Comparison of ENCODE assay signal across 26 cellular contexts in genomic region chr12:108933950-108934349, GRCh38. TPM values are rescaled to one million over a fixed set of nuclear protein-coding genes. Genes with fewer than 3 reads are reported as not detected.
DNase-seq lines count a peak whose midpoint lies in the region; ATAC-seq, FAIRE-seq and TF ChIP-seq lines count a peak whose summit lies in the region.
"Had no signal": no experiment of that assay in that cellular context is flagged by ENCODE, and none has a peak within 500 bp of the region (broad histone marks: within the 10 kb centered on the region; RNA-seq: fewer than 3 reads in every experiment).

No MANE protein-coding gene starts in this region.

- DNase-seq in M059J (ENCODE audit: low read depth) (peak; percentile 28), OCI-M1 (lab: John Stamatoyannopoulos, UW) (peak; percentile 30), H1 (ENCODE audit: low read depth in 1 of 2, low spot score in 2 of 2) (no peak), osteoblast (ENCODE audit: insufficient read length, low spot score, missing footprints) (peak; percentile 26), chondrocyte (ENCODE audit: low spot score) (no peak), esophagus squamous epithelium (lab: John Stamatoyannopoulos, UW) (no peak), mesenchymal stem cell (no peak)
- DNase-seq: CD4-positive, CD25-positive, alpha-beta regulatory T cell; KBM-7; MM.1S; NCI-H1048; NCI-H1417; NCI-H1694; NCI-H2029 treated with DMSO at 0.1 percent for 48 hours; NCI-H526 treated with DMSO at 0.1 percent for 48 hours; SHP77 treated with DMSO at 0.1 percent for 48 hours had no signal

- H3K14ac ChIP-seq in H1 (ENCODE audit: insufficient read length) (no peak overlapping the region), mesenchymal stem cell (ENCODE audit: low read length in 2 of 2) (no peak overlapping the region)

- no peak overlapping the region for H3K27ac Mint-ChIP-seq in chondrocyte (ENCODE audit: unreplicated experiment)
- H3K27ac Mint-ChIP-seq: CD4-positive, CD25-positive, alpha-beta regulatory T cell had no signal

- H3K36me3 ChIP-seq in H1 (ENCODE audit: control insufficient read depth in 2 of 4, insufficient read depth in 4 of 4, low read length in 3 of 4) (no peaks in the 10 kb centered on the region), osteoblast (ENCODE audit: insufficient read depth, low read length) (no peaks in the 10 kb centered on the region), esophagus squamous epithelium (no peaks in the 10 kb centered on the region), mesenchymal stem cell (ENCODE audit: control insufficient read depth in 1 of 2, insufficient read depth in 2 of 2, low read depth in 1 of 2, low read length in 2 of 2) (no peaks in the 10 kb centered on the region)
- H3K36me3 ChIP-seq: BLaER1 had no signal

- H3K18ac ChIP-seq in H1 (ENCODE audit: extremely low read depth, low read length) (no peak overlapping the region), mesenchymal stem cell (ENCODE audit: low read depth in 1 of 2, low read length in 2 of 2) (no peak overlapping the region)

- H3K27me3 ChIP-seq in H1 (replicated peaks in 1 of 4; ENCODE audit: control insufficient read depth in 3 of 4, extremely low read depth in 1 of 4, insufficient read depth in 3 of 4, low read length in 3 of 4) = no peaks in the 10 kb centered on the region
- peaks cover 12% of the 10 kb centered on the region for H3K27me3 ChIP-seq in osteoblast (ENCODE audit: insufficient read depth, low read length)
- no peaks in the 10 kb centered on the region for H3K27me3 ChIP-seq in esophagus squamous epithelium
- H3K27me3 ChIP-seq in mesenchymal stem cell (ENCODE audit: control insufficient read depth in 1 of 2, insufficient read depth in 1 of 2, low read length in 2 of 2) = peaks cover 29 to 36% of the 10 kb centered on the region in 2 experiments
- H3K27me3 ChIP-seq: BLaER1 had no signal

- no peaks in the 10 kb centered on the region for H3K4me1 Mint-ChIP-seq in chondrocyte (ENCODE audit: low read depth)
- H3K4me1 Mint-ChIP-seq: CD4-positive, CD25-positive, alpha-beta regulatory T cell had no signal

- intact Hi-C loops in esophagus squamous epithelium (cut with DNase I) = no loop called here

- H3K23ac ChIP-seq in H1 (ENCODE audit: insufficient read length) = no peak overlapping the region
- H3K23ac ChIP-seq in mesenchymal stem cell (ENCODE audit: low read length in 2 of 2) = no peak overlapping the region

- H2AK5ac ChIP-seq in H1 (ENCODE audit: low read depth, low read length) (no peak overlapping the region), mesenchymal stem cell (ENCODE audit: low read length, severe bottlenecking) (no peak overlapping the region)

- H3K79me1 ChIP-seq in H1 (ENCODE audit: low read depth, low read length) (no peaks in the 10 kb centered on the region), mesenchymal stem cell (replicated peaks; ENCODE audit: low read length, poor library complexity, severe bottlenecking) (no peaks in the 10 kb centered on the region)

- 93% methylated on average over 6 of the region's 6 CpGs; no CpG with 5 or more reads in 1 of the 2 experiments for WGBS in H1 (ENCODE audit: extremely low coverage in 1 of 2, insufficient coverage in 1 of 2, insufficient read length in 1 of 2, insufficient replicate concordance in 2 of 2, low coverage in 1 of 2, low lambda C conversion rate in 2 of 2, missing lambda C conversion rate in 1 of 2), 2 experiments
- 66 to 68% methylated on average over 4 to 6 of the region's 6 CpGs for WGBS in esophagus squamous epithelium, 2 donors
- 90% methylated on average over 6 of the region's 6 CpGs for WGBS in mesenchymal stem cell

- H3K4me1 ChIP-seq in H1 (replicated peaks in 1 of 4; ENCODE audit: control insufficient read depth in 3 of 4, insufficient read depth in 4 of 4, low read length in 3 of 4) (peaks cover 0 to 4% (median 0%) of the 10 kb centered on the region in 4 experiments; a peak in 3 of 7 replicates), osteoblast (ENCODE audit: insufficient read depth, low read length) (no peaks in the 10 kb centered on the region), esophagus squamous epithelium (no peaks in the 10 kb centered on the region), mesenchymal stem cell (ENCODE audit: control insufficient read depth, insufficient read depth, low read depth, low read length) (no peaks in the 10 kb centered on the region)
- H3K4me1 ChIP-seq: BLaER1 had no signal

- H3K23me2 ChIP-seq in H1 (ENCODE audit: low read depth, low read length) = no peaks in the 10 kb centered on the region

- H3K27ac ChIP-seq in H1 (ENCODE audit: low read depth, low read length) (no peak overlapping the region), osteoblast (ENCODE audit: low read depth, low read length) (no peak overlapping the region), esophagus squamous epithelium (no peak overlapping the region), mesenchymal stem cell (ENCODE audit: low read length, poor library complexity, severe bottlenecking) (no peak overlapping the region)
- H3K27ac ChIP-seq: BLaER1 had no signal

- H3K79me2 ChIP-seq in H1 (ENCODE audit: control insufficient read depth in 1 of 2, insufficient read depth in 2 of 2, low read length in 2 of 2) (no peaks in the 10 kb centered on the region), osteoblast (ENCODE audit: insufficient read depth, low read length) (no peaks in the 10 kb centered on the region)

- no peak overlapping the region for H3K56ac ChIP-seq in H1 (replicated peaks; ENCODE audit: insufficient read length, low read depth, low read length)

- H2AFZ ChIP-seq in H1 (ENCODE audit: low read length) (peak overlapping the region; percentile 1; the same call in 1 of the 2 replicates), osteoblast (ENCODE audit: low read length) (no peak overlapping the region), mesenchymal stem cell (ENCODE audit: low read depth, low read length) (no peak overlapping the region)

- H4K5ac ChIP-seq in H1 (ENCODE audit: insufficient read length, low read depth, low read length) = no peak overlapping the region

- no peak overlapping the region for H2BK15ac ChIP-seq in H1 (ENCODE audit: low read length)
- no peak overlapping the region for H2BK15ac ChIP-seq in mesenchymal stem cell (ENCODE audit: low read depth, poor library complexity, severe bottlenecking)

- no peak for FAIRE-seq in H1 (lab: Jason Lieb, UNC)
- FAIRE-seq: A204.1, D721Med, H54, HTR-8/SVneo had no signal

- H4K8ac ChIP-seq in H1 (ENCODE audit: extremely low read depth, insufficient read depth, low read length) (no peak overlapping the region), mesenchymal stem cell (ENCODE audit: low read length) (no peak overlapping the region)

- H3K4me3 ChIP-seq in H1 (ENCODE audit: extremely low read depth in 1 of 4, insufficient read depth in 2 of 4, low read depth in 3 of 4, low read length in 4 of 4) = no peak overlapping the region
- no peak overlapping the region for H3K4me3 ChIP-seq in osteoblast (ENCODE audit: insufficient read depth, low read length)
- no peak overlapping the region for H3K4me3 ChIP-seq in esophagus squamous epithelium
- H3K4me3 ChIP-seq in mesenchymal stem cell (ENCODE audit: insufficient read depth in 1 of 2, low read depth in 1 of 2, low read length in 2 of 2) = no peak overlapping the region
- H3K4me3 ChIP-seq: BLaER1 had no signal

- H3K4me2 ChIP-seq in H1 (ENCODE audit: insufficient read depth in 1 of 2, low read depth in 2 of 2, low read length in 2 of 2) (no peak overlapping the region), osteoblast (ENCODE audit: insufficient read depth, low read length) (no peak overlapping the region), mesenchymal stem cell (ENCODE audit: low read length, poor library complexity, severe bottlenecking) (no peak overlapping the region)
- H3K4me2 ChIP-seq: BLaER1 had no signal

- H2BK12ac ChIP-seq in H1 (ENCODE audit: low read depth, low read length) (no peak overlapping the region), mesenchymal stem cell (ENCODE audit: low read length in 2 of 2) (no peak overlapping the region)

- TF ChIP-seq CTCF in H1 (IDR thresholded peaks at IDR 0.05; ENCODE audit: control extremely low read depth in 1 of 3, insufficient read depth in 1 of 3, low read depth in 1 of 3, low read length in 3 of 3) (no peak), osteoblast (IDR thresholded peaks at IDR 0.05; ENCODE audit: extremely low read depth, low read depth, low read length) (no peak), chondrocyte (IDR thresholded peaks at IDR 0.05) (no peak), esophagus squamous epithelium (IDR thresholded peaks at IDR 0.05) (no peak)

- H3K36me3 Mint-ChIP-seq in chondrocyte (ENCODE audit: low read depth) = no peaks in the 10 kb centered on the region
- H3K36me3 Mint-ChIP-seq: CD4-positive, CD25-positive, alpha-beta regulatory T cell had no signal

- TF ChIP-seq EP300 in H1 (IDR thresholded peaks at IDR 0.05; ENCODE audit: borderline replicate concordance in 1 of 2, low read depth in 2 of 2, low read length in 2 of 2) = no peak

- H2BK120ac ChIP-seq in H1 (replicated peaks; ENCODE audit: low read depth, low read length) (no peak overlapping the region), mesenchymal stem cell (ENCODE audit: low read depth, low read length) (no peak overlapping the region)

- ATAC-seq in HG03139 (IDR thresholded peaks at IDR 0.05; ENCODE audit: unreplicated experiment) = no peak
- ATAC-seq: Panc1 had no signal

- no peaks in the 10 kb centered on the region for H3K9me3 Mint-ChIP-seq in chondrocyte (ENCODE audit: low read depth)

- H2BK5ac ChIP-seq in H1 (ENCODE audit: low read depth, low read length) = no peak overlapping the region
- no peak overlapping the region for H2BK5ac ChIP-seq in mesenchymal stem cell (ENCODE audit: low read depth, low read length, poor library complexity, severe bottlenecking)

- no peak overlapping the region for H4K91ac ChIP-seq in H1 (replicated peaks; ENCODE audit: insufficient read length, low read length)
- H4K91ac ChIP-seq in mesenchymal stem cell (ENCODE audit: low read length) = no peak overlapping the region

- POLR2A ChIA-PET in H1 (lab: Charles Lee; ENCODE audit: partially characterized antibody) = no interaction called here

- no peak overlapping the region for H3K4me3 Mint-ChIP-seq in chondrocyte (ENCODE audit: unreplicated experiment)
- H3K4me3 Mint-ChIP-seq: CD4-positive, CD25-positive, alpha-beta regulatory T cell had no signal

- CTCF ChIA-PET in H1 (lab: Charles Lee; ENCODE audit: partially characterized antibody) = interaction anchor here (1.1 to 4.2 kb wide), 5 partner anchors 9 to 53 kb away, joined by 3 to 18 read pairs (median 5); no protein-coding TSS in a partner anchor

- H2BK20ac ChIP-seq in H1 (ENCODE audit: low read length) = no peak overlapping the region

- TF ChIP-seq RAD21 in H1 (IDR thresholded peaks at IDR 0.05 in 1 of 2, conservative IDR thresholded peaks at IDR 0.05 in 1 of 2; ENCODE audit: low read depth in 2 of 2, low read length in 2 of 2) = no peak

- H3K27me3 Mint-ChIP-seq in chondrocyte (ENCODE audit: low read depth) = peaks cover 11% of the 10 kb centered on the region

- H4K20me1 ChIP-seq in H1 (replicated peaks in 1 of 2; ENCODE audit: control insufficient read depth in 1 of 2, insufficient read depth in 2 of 2, low read length in 2 of 2) (no peaks in the 10 kb centered on the region), osteoblast (ENCODE audit: insufficient read depth, low read length) (no peaks in the 10 kb centered on the region)
- H4K20me1 ChIP-seq: BLaER1 had no signal

- H3K9ac ChIP-seq in H1 (replicated peaks in 1 of 4; ENCODE audit: extremely low read depth in 1 of 4, low read depth in 3 of 4, low read length in 3 of 4) = no peak overlapping the region
- H3K9ac ChIP-seq in mesenchymal stem cell (ENCODE audit: low read length) = no peak overlapping the region
- H3K9ac ChIP-seq: BLaER1 had no signal

- H3K9me3 ChIP-seq in H1 (ENCODE audit: insufficient read depth in 2 of 2, low read depth in 1 of 2, low read length in 1 of 2) (no peaks in the 10 kb centered on the region; a peak in 1 of 4 replicates), osteoblast (ENCODE audit: low read depth, low read length) (no peaks in the 10 kb centered on the region), esophagus squamous epithelium (no peaks in the 10 kb centered on the region), mesenchymal stem cell (ENCODE audit: control insufficient read depth, low read length) (no peaks in the 10 kb centered on the region)
- H3K9me3 ChIP-seq: BLaER1 had no signal

- TF ChIP-seq POLR2A in H1 (IDR thresholded peaks at IDR 0.05; ENCODE audit: control extremely low read depth in 1 of 2, low read depth in 2 of 2, low read length in 2 of 2) (no peak), esophagus squamous epithelium (IDR thresholded peaks at IDR 0.05) (no peak)

- H3K4ac ChIP-seq in H1 (replicated peaks; ENCODE audit: insufficient read length, low read depth, low read length) (no peak overlapping the region), mesenchymal stem cell (ENCODE audit: low read depth in 1 of 2, low read length in 2 of 2) (no peak overlapping the region)

RNA-seq across cellular contexts. Expression of gene DAO, which starts 54.1 kb away (rescaled TPM):
- not detected in 2 replicates for total RNA-seq in M059J (2014; rRNA removed; shearing (Covaris generic))
- not detected in 2 replicates for total RNA-seq in H1 (2021; fragmentation: NEBNext Ultra II Directional; extraction: Animal tissue kit (Norgen Biotek cat#: 25700))
- not detected in 2 replicates for polyA plus RNA-seq in H1 (2011; rRNA removed)
- not detected for polyA plus RNA-seq in H1 (2011; cell fraction: cytosol; rRNA removed)
- polyA plus RNA-seq in H1 (2011; cell fraction: nucleus; rRNA removed) = not detected
- polyA plus RNA-seq in H1 (2012, experiment 1 of 2) = not detected in 4 replicates
- polyA plus RNA-seq in H1 (2012, experiment 2 of 2) = not detected
- polyA plus RNA-seq in H1 (2013, experiment 1 of 2) = not detected
- polyA plus RNA-seq in H1 (2013, experiment 2 of 2) = 0.04 TPM
- not detected in 2 replicates for polyA minus RNA-seq in H1 (2011; rRNA and poly(A)+ RNA removed)
- polyA minus RNA-seq in H1 (2011; cell fraction: cytosol; rRNA and poly(A)+ RNA removed) = not detected
- polyA minus RNA-seq in H1 (2011; cell fraction: nucleus; rRNA and poly(A)+ RNA removed) = not detected
- total RNA-seq in osteoblast = not detected in 2 replicates
- total RNA-seq in chondrocyte = not detected in 3 replicates
- total RNA-seq in esophagus squamous epithelium = not detected
- not detected for polyA plus RNA-seq in mesenchymal stem cell (2013, experiment 1 of 2)
- polyA plus RNA-seq in mesenchymal stem cell (2013, experiment 2 of 2) = not detected
- total RNA-seq: CD4-positive, CD25-positive, alpha-beta regulatory T cell; LHCN-M2; NCI-H460 had no signal
- polyA plus RNA-seq: AG04450; CD4-positive, CD25-positive, alpha-beta regulatory T cell had no signal

Comparison
In these comparisons a context has a peak if more than half of its experiments do, and no peak if none do; other contexts are left out.
1. DNase-seq: peak in M059J (single experiment), OCI-M1 (single experiment) and osteoblast (single experiment); none in H1 (0 of 2), chondrocyte (single experiment), esophagus squamous epithelium (single experiment) and mesenchymal stem cell (single experiment).